ENCODE assay signal across 11 cellular contexts in genomic region chr15:60003243-60004018, GRCh38. TPM values are rescaled to one million over a fixed set of nuclear protein-coding genes. Genes with fewer than 3 reads are reported as not detected.
A peak's percentile ranks its signal among the peaks of the same experiment; 100 is the strongest.
DNase-seq lines count a peak whose midpoint lies in the region; ATAC-seq and TF ChIP-seq lines count a peak whose summit lies in the region.
"Had no signal": no experiment of that assay in that cellular context is flagged by ENCODE, and none has a peak within 500 bp of the region (broad histone marks: within the 10 kb centered on the region; RNA-seq: fewer than 3 reads in every experiment).

No MANE protein-coding gene starts in this region.

- no peak overlapping the region for H3K9ac ChIP-seq in skeletal muscle tissue (ENCODE audit: low read depth in 1 of 3, low read length in 3 of 3)

- TF ChIP-seq POLR2A in esophagus muscularis mucosa (IDR thresholded peaks at IDR 0.05; ENCODE audit: low read depth) = no peak

- CTCF ChIA-PET in Panc1 (lab: Charles Lee) = interaction anchor here (0.6 kb wide), 3 partner anchors 9 to 411 kb away, joined by 3 to 11 read pairs (median 4); no protein-coding TSS in a partner anchor

- H3K9me3 ChIP-seq in Panc1 (ENCODE audit: control insufficient read depth, insufficient read depth, low read depth, low read length) (no peaks in the 10 kb centered on the region), esophagus muscularis mucosa (no peaks in the 10 kb centered on the region), skeletal muscle tissue (ENCODE audit: control insufficient read depth in 3 of 3, low read length in 3 of 3) (no peaks in the 10 kb centered on the region)

- H3K4me3 ChIP-seq in Panc1 (ENCODE audit: low read depth in 2 of 2, low read length in 2 of 2) (peak overlapping the region; percentile 51 to 78), esophagus muscularis mucosa (peak overlapping the region in 3 of 4 donors; percentile 47 to 59 (median 51)), skeletal muscle tissue (ENCODE audit: low read length in 3 of 3) (peak overlapping the region in 2 of 3 donors; percentile 45)
- H3K4me3 ChIP-seq: GM12878 had no signal

- H3K27ac ChIP-seq in Panc1 (ENCODE audit: low read length) (no peak overlapping the region), esophagus muscularis mucosa (replicated peaks in 1 of 4) (no peak overlapping the region), skeletal muscle tissue (ENCODE audit: low read depth, low read length) (no peak overlapping the region)

- BruUV-seq in Panc1 (replicated peaks; lab: Mats Ljungman, UMichigan) = no TSS peak

- H3K4me1 ChIP-seq in Panc1 (ENCODE audit: control insufficient read depth, insufficient read depth, low read length) (peaks cover 16% of the 10 kb centered on the region), esophagus muscularis mucosa (peaks cover 33 to 58% (median 42%) of the 10 kb centered on the region in 4 donors), skeletal muscle tissue (ENCODE audit: control insufficient read depth in 3 of 3, insufficient read depth in 3 of 3, low read length in 3 of 3) (peaks cover 23 to 38% (median 27%) of the 10 kb centered on the region in 3 donors)

- in situ Hi-C loops in Panc1 (cut with HindIII; ENCODE audit: low pct_unique_long_range_greater_than_20kb, low sequenced_read_pairs) = no loop called here

- TF ChIP-seq EP300 in esophagus muscularis mucosa (IDR thresholded peaks at IDR 0.05) = no peak

- H3K36me3 ChIP-seq in Panc1 (ENCODE audit: control insufficient read depth, insufficient read depth, low read length) (no peaks in the 10 kb centered on the region; the same call in 1 of the 2 replicates), esophagus muscularis mucosa (no peaks in the 10 kb centered on the region), skeletal muscle tissue (ENCODE audit: control insufficient read depth in 3 of 3, insufficient read depth in 3 of 3, low read length in 3 of 3) (no peaks in the 10 kb centered on the region)

- TF ChIP-seq CTCF in Panc1 (IDR thresholded peaks at IDR 0.05) = no peak
- TF ChIP-seq CTCF in esophagus muscularis mucosa (IDR thresholded peaks at IDR 0.05) = no peak

- POLR2A ChIA-PET in Panc1 (lab: Charles Lee) = no interaction called here

- DNase-seq in activated CD4-positive, alpha-beta T cell treated with anti-CD3 and anti-CD28 coated beads for 48 hours = peak; percentile 24
- no peak for DNase-seq in activated CD4-positive, alpha-beta T cell treated with anti-CD3 and anti-CD28 coated beads, Interleukin-2, amount 50 U/mL, for 1 hour
- DNase-seq in Panc1 (ENCODE audit: low read depth, low spot score) (no peak), esophagus muscularis mucosa (ENCODE audit: extremely low spot score) (no peak), NAMALWA (ENCODE audit: low spot score) (no peak), EL (no peak)
- DNase-seq: activated effector memory CD4-positive, alpha-beta T cell treated with anti-CD3 and anti-CD28 coated beads, Interleukin-2, amount 50 U/mL, for 16 hours; left colon had no signal

- WGBS in esophagus muscularis mucosa = 2% methylated on average over 25 of the region's 25 CpGs

- ATAC-seq in Panc1 (no peak), GM21360 (IDR thresholded peaks at IDR 0.05; ENCODE audit: unreplicated experiment) (no peak)
- ATAC-seq: GM12878, left colon had no signal

- peaks cover 56% of the 10 kb centered on the region for H3K27me3 ChIP-seq in Panc1 (ENCODE audit: control insufficient read depth, insufficient read depth, low read length)
- peaks cover 0 to 100% (median 94%) of the 10 kb centered on the region in 4 donors for H3K27me3 ChIP-seq in esophagus muscularis mucosa
- H3K27me3 ChIP-seq in skeletal muscle tissue (ENCODE audit: control insufficient read depth in 3 of 3, insufficient read depth in 3 of 3, low read length in 3 of 3) = peaks cover 88 to 96% (median 94%) of the 10 kb centered on the region in 3 donors

- intact Hi-C loops in Panc1 (cut with micrococcal nuclease; ENCODE audit: unreplicated experiment) (loop anchor here (10.0 kb wide), 1 partner anchor 111 kb away; no protein-coding TSS in a partner anchor), esophagus muscularis mucosa (cut with DNase I) (no loop called here)

RNA-seq across cellular contexts. Expression of gene FOXB1, which starts 0.7 kb away (rescaled TPM):
- total RNA-seq in Panc1 (2021; ENCODE audit: unreplicated experiment) = 0.64 TPM
- polyA plus RNA-seq in Panc1 (2012; ENCODE audit: insufficient read length) = 0.17 TPM
- not detected for total RNA-seq in esophagus muscularis mucosa
- not detected for total RNA-seq in skeletal muscle tissue
- total RNA-seq: GM12878, left colon had no signal
- polyA plus RNA-seq: GM12878 had no signal
